ENCODE assay signal across 14 cellular contexts in genomic region chr6:153957409-153957808, GRCh38.
DNase-seq lines count a peak whose midpoint lies in the region; ATAC-seq and TF ChIP-seq lines count a peak whose summit lies in the region.
"Had no signal": no experiment of that assay in that cellular context is flagged by ENCODE, and none has a peak within 500 bp of the region (broad histone marks: within the 10 kb centered on the region; RNA-seq: fewer than 3 reads in every experiment).

No MANE protein-coding gene starts in this region.

- TF ChIP-seq EP300 in suprapubic skin (IDR thresholded peaks at IDR 0.05): no peak

- no peak for TF ChIP-seq POLR2A in suprapubic skin (IDR thresholded peaks at IDR 0.05)

- H3K27ac ChIP-seq in suprapubic skin: no peak overlapping the region
- H3K27ac ChIP-seq: right atrium auricular region, vagina had no signal

- H3K9me3 ChIP-seq in suprapubic skin: peaks cover 4% of the 10 kb centered on the region
- H3K9me3 ChIP-seq: right atrium auricular region, vagina had no signal

- H3K36me3 ChIP-seq in suprapubic skin: no peaks in the 10 kb centered on the region
- H3K36me3 ChIP-seq: right atrium auricular region, vagina had no signal

- no peaks in the 10 kb centered on the region for H3K4me1 ChIP-seq in suprapubic skin
- H3K4me1 ChIP-seq: right atrium auricular region had no signal

- TF ChIP-seq CTCF in suprapubic skin (IDR thresholded peaks at IDR 0.05): no peak

- no peaks in the 10 kb centered on the region for H3K27me3 ChIP-seq in suprapubic skin
- H3K27me3 ChIP-seq: right atrium auricular region, vagina had no signal

- H3K4me3 ChIP-seq in suprapubic skin: no peak overlapping the region
- H3K4me3 ChIP-seq: right atrium auricular region, vagina had no signal

- 69% methylated on average over 4 of the region's 4 CpGs for WGBS in suprapubic skin

- ATAC-seq in GM18498 (IDR thresholded peaks at IDR 0.05; ENCODE audit: unreplicated experiment): peak; percentile 89
- peak; percentile 90 for ATAC-seq in GM19463 (IDR thresholded peaks at IDR 0.05; ENCODE audit: unreplicated experiment)
- ATAC-seq in HG02938 (IDR thresholded peaks at IDR 0.05; ENCODE audit: unreplicated experiment): peak; percentile 81
- peak; percentile 87 for ATAC-seq in HG03575 (IDR thresholded peaks at IDR 0.05; ENCODE audit: extremely low read depth, insufficient number of reproducible peaks, low FRiP score, unreplicated experiment)
- ATAC-seq: activated CD4-positive, alpha-beta T cell treated with anti-CD3 and anti-CD28 coated beads for 36 hours had no signal

- DNase-seq in suprapubic skin (ENCODE audit: low spot score in 2 of 2): no peak
- DNase-seq in epidermal melanocyte (ENCODE audit: insufficient read length, low spot score): no peak
- DNase-seq in DMS53 (lab: John Stamatoyannopoulos, UW): no peak
- no peak for DNase-seq in 8988T
- DNase-seq: activated CD4-positive, alpha-beta T cell treated with anti-CD3 and anti-CD28 coated beads for 36 hours; activated naive CD4-positive, alpha-beta T cell treated with anti-CD3 and anti-CD28 coated beads, Interleukin-2, amount 50 U/mL, for 16 hours; cortex of kidney; NCI-H187 treated with DMSO at 0.1 percent for 48 hours had no signal
